8 cellular contexts compared by ENCODE assay signal in genomic region chr15:65862682-65863081, GRCh38. TPM values are rescaled to one million over a fixed set of nuclear protein-coding genes. Genes with fewer than 3 reads are reported as not detected.
DNase-seq lines count a peak whose midpoint lies in the region; ATAC-seq and TF ChIP-seq lines count a peak whose summit lies in the region.

No MANE protein-coding gene starts in this region.

- peak; percentile 64 for TF ChIP-seq CTCF in fibroblast of villous mesenchyme (IDR thresholded peaks at IDR 0.05; ENCODE audit: insufficient read depth, low read depth, low read length)

- peak; percentile 83 for DNase-seq in DMS 273 treated with DMSO at 0.1 percent for 48 hours (lab: John Stamatoyannopoulos, UW)
- peak; percentile 58 for DNase-seq in NOMO-1 treated with dmso at 0.1 percent for 144 hours (lab: John Stamatoyannopoulos, UW; ENCODE audit: unreplicated experiment)
- peak; percentile 40 for DNase-seq in activated CD8-positive, alpha-beta memory T cell treated with anti-CD3 and anti-CD28 coated beads, Interleukin-2, amount 50 U/mL, for 24 hours (ENCODE audit: extremely low read depth)
- DNase-seq in fibroblast of villous mesenchyme (ENCODE audit: low read depth), result peak; percentile 65
- DNase-seq in stimulated activated CD4-positive, alpha-beta T cell treated with anti-CD3 and anti-CD28 coated beads, Interleukin-15, amount 100 ng/mL, for 24 hours, result peak; percentile 81
- no peak for DNase-seq in NCI-H2196 (lab: John Stamatoyannopoulos, UW; ENCODE audit: unreplicated experiment)

- peak; percentile 68 for ATAC-seq in HG02642 (IDR thresholded peaks at IDR 0.05; ENCODE audit: poor library complexity, unreplicated experiment)
- no peak for ATAC-seq in GM21576 (IDR thresholded peaks at IDR 0.05; ENCODE audit: unreplicated experiment)

- no peak overlapping the region for H3K4me3 ChIP-seq in fibroblast of villous mesenchyme (ENCODE audit: low read depth, low read length)

RNA-seq across cellular contexts. Expression of gene RAB11A, which starts 6.6 kb away (rescaled TPM):
- 50.3 and 51.0 TPM in 2 replicates for total RNA-seq in fibroblast of villous mesenchyme
